ENCODE assay signal across 17 cellular contexts in the genomic region with DNA sequence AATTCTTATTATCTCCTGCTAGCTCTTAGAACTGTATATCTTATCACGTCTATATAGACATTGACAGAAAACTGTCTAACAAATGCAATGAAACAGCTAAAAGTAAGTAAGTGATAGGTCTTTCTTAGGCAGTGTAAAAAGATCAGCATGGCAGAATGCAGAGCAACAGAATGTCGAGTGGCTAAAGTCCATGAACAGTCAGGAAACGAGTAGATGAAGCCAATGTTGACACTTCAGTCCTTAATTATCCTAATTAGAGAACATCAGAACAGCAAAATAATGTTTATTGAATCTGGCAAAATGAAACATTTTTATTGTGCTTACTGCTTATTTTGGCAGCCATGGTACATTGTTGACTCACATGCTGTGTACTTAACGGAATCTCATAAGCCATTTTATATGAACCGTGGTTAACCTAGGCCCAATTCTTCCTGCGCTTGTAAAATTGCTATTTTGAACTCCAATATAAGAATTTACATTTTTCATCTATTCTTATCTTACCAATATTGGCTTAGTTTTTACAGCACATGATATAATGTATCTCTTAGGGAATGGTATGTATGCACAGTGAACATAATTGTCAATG.
DNase-seq lines count a peak whose midpoint lies in the region; ATAC-seq, FAIRE-seq and TF ChIP-seq lines count a peak whose summit lies in the region.
"Had no signal": no experiment of that assay in that cellular context is flagged by ENCODE, and none has a peak within 500 bp of the region (broad histone marks: within the 10 kb centered on the region; RNA-seq: fewer than 3 reads in every experiment).

No MANE protein-coding gene starts in this region.

- intact Hi-C loops in mucosa of descending colon (cut with DNase I, micrococcal nuclease), result no loop called here

- ATAC-seq in mucosa of descending colon (peak; percentile 71), HG02938 (IDR thresholded peaks at IDR 0.05; ENCODE audit: unreplicated experiment) (no peak)
- ATAC-seq: K562 had no signal

- TF ChIP-seq CTCF in mucosa of descending colon (IDR thresholded peaks at IDR 0.05), result no peak

- DNase-seq in LoVo (ENCODE audit: low spot score) (peak; percentile 45), NCI-H2081 (lab: John Stamatoyannopoulos, UW) (peak; percentile 52 to 82), OCI-M1 (lab: John Stamatoyannopoulos, UW) (peak; percentile 38), mucosa of descending colon (no peak), GM12892 (ENCODE audit: insufficient read length) (no peak)
- DNase-seq in activated naive CD4-positive, alpha-beta T cell (lab: John Stamatoyannopoulos, UW), result no peak
- DNase-seq in stimulated activated CD4-positive, alpha-beta T cell treated with anti-CD3 and anti-CD28 coated beads, Interleukin-4, amount 100 ng/mL, for 1 hour, result no peak
- DNase-seq: ACHN; CD4-positive, CD25-positive, alpha-beta regulatory T cell; DMS79; NCI-H187; NCI-H2171; SJCRH30; T-helper 2 cell had no signal

- FAIRE-seq in GM12892 (lab: Jason Lieb, UNC), result no peak
- FAIRE-seq: K562 had no signal

- H3K36me3 ChIP-seq in mucosa of descending colon (ENCODE audit: low read depth), result no peaks in the 10 kb centered on the region
- H3K36me3 ChIP-seq: HAP-1, SJCRH30 had no signal

- no peak for TF ChIP-seq POLR2A in GM12892 (IDR thresholded peaks at IDR 0.05; ENCODE audit: low read depth, low read length)

- no peaks in the 10 kb centered on the region for H3K9me3 ChIP-seq in mucosa of descending colon
- H3K9me3 ChIP-seq: HAP-1, SJCRH30 had no signal

- no peaks in the 10 kb centered on the region for H3K4me1 ChIP-seq in mucosa of descending colon (ENCODE audit: low read depth)

- no peak overlapping the region for H3K4me3 ChIP-seq in mucosa of descending colon
- H3K4me3 ChIP-seq: HAP-1, K562, SJCRH30 had no signal

Comparison
In these comparisons a context has a peak if more than half of its experiments do, and no peak if none do; other contexts are left out.
1. DNase-seq: peak in LoVo (single experiment), NCI-H2081 (2 of 2) and OCI-M1 (single experiment); none in mucosa of descending colon (0 of 3), activated naive CD4-positive, alpha-beta T cell (0 of 4), GM12892 (single experiment) and stimulated activated CD4-positive, alpha-beta T cell treated with anti-CD3 and anti-CD28 coated beads, Interleukin-4, amount 100 ng/mL, for 1 hour (single experiment).